Comparison of ENCODE assay signal across 8 cellular contexts in genomic region chr6:73695619-73696421, GRCh38. TPM values are rescaled to one million over a fixed set of nuclear protein-coding genes. Genes with fewer than 3 reads are reported as not detected.
DNase-seq lines count a peak whose midpoint lies in the region; ATAC-seq and FAIRE-seq lines count a peak whose summit lies in the region.

CD109 (plus strand) TSS chr6:73696203; CDS start chr6:73696216, 13 bp downstream.

- H3K27me3 Mint-ChIP-seq in activated T-cell treated with anti-CD3 and anti-CD28 coated beads, Interleukin-2, amount 50 U/mL, for 24 hours, result peaks cover 39% of the 10 kb centered on the region
- H3K27me3 Mint-ChIP-seq in natural killer cell treated with Interleukin-12 subunit alpha and Interleukin-12 subunit beta and Interleukin-15 and Interleukin-18, amount 100 ng/mL, for 72 hours, result peaks cover 13 to 17% of the 10 kb centered on the region in 2 donors
- H3K27me3 Mint-ChIP-seq in stimulated activated naive CD8-positive, alpha-beta T cell treated with anti-CD3 and anti-CD28 coated beads, Interleukin-15, Interleukin-2, amounts not matched to agents 100 ng/mL and 50 ng/mL, for 24 hours, result peaks cover 35% of the 10 kb centered on the region

- FAIRE-seq in A204.1 (lab: Jason Lieb, UNC), result peak; percentile 46

- H3K4me3 Mint-ChIP-seq in activated T-cell treated with anti-CD3 and anti-CD28 coated beads, Interleukin-2, amount 50 U/mL, for 24 hours, result peak within 1 kb of the TSS; percentile 87
- H3K4me3 Mint-ChIP-seq in natural killer cell treated with Interleukin-12 subunit alpha and Interleukin-12 subunit beta and Interleukin-15 and Interleukin-18, amount 100 ng/mL, for 72 hours, result peak within 1 kb of the TSS; percentile 87
- peak within 1 kb of the TSS; percentile 94 for H3K4me3 Mint-ChIP-seq in stimulated activated naive CD8-positive, alpha-beta T cell treated with anti-CD3 and anti-CD28 coated beads, Interleukin-15, Interleukin-2, amounts not matched to agents 100 ng/mL and 50 ng/mL, for 24 hours

- DNase-seq in NOMO-1 treated with dmso at 0.1 percent for 144 hours (lab: John Stamatoyannopoulos, UW; ENCODE audit: unreplicated experiment), result peak; percentile 69
- peak; percentile 84 for DNase-seq in activated T-cell treated with anti-CD3 and anti-CD28 coated beads, Interleukin-2, amount 50 U/mL, for 24 hours
- peak; percentile 80 for DNase-seq in fibroblast of gingiva (ENCODE audit: low read depth)
- peak; percentile 68 for DNase-seq in natural killer cell treated with Interleukin-12 subunit alpha and Interleukin-12 subunit beta and Interleukin-15 and Interleukin-18, amount 100 ng/mL, for 72 hours (ENCODE audit: low spot score)

- peaks cover 56% of the 10 kb centered on the region for H3K4me1 Mint-ChIP-seq in activated T-cell treated with anti-CD3 and anti-CD28 coated beads, Interleukin-2, amount 50 U/mL, for 24 hours (ENCODE audit: low read depth)
- peaks cover 20 to 29% of the 10 kb centered on the region in 2 donors for H3K4me1 Mint-ChIP-seq in natural killer cell treated with Interleukin-12 subunit alpha and Interleukin-12 subunit beta and Interleukin-15 and Interleukin-18, amount 100 ng/mL, for 72 hours (ENCODE audit: low read depth in 2 of 2)
- peaks cover 59% of the 10 kb centered on the region for H3K4me1 Mint-ChIP-seq in stimulated activated naive CD8-positive, alpha-beta T cell treated with anti-CD3 and anti-CD28 coated beads, Interleukin-15, Interleukin-2, amounts not matched to agents 100 ng/mL and 50 ng/mL, for 24 hours (ENCODE audit: low read depth)

- peak within 1 kb of the TSS; percentile 97 for H3K27ac Mint-ChIP-seq in activated T-cell treated with anti-CD3 and anti-CD28 coated beads, Interleukin-2, amount 50 U/mL, for 24 hours
- peak within 1 kb of the TSS; percentile 67 to 78 for H3K27ac Mint-ChIP-seq in natural killer cell treated with Interleukin-12 subunit alpha and Interleukin-12 subunit beta and Interleukin-15 and Interleukin-18, amount 100 ng/mL, for 72 hours
- peak within 1 kb of the TSS; percentile 96 for H3K27ac Mint-ChIP-seq in stimulated activated naive CD8-positive, alpha-beta T cell treated with anti-CD3 and anti-CD28 coated beads, Interleukin-15, Interleukin-2, amounts not matched to agents 100 ng/mL and 50 ng/mL, for 24 hours

- H3K36me3 Mint-ChIP-seq in activated T-cell treated with anti-CD3 and anti-CD28 coated beads, Interleukin-2, amount 50 U/mL, for 24 hours (ENCODE audit: low read depth), result peaks cover 36% of the 10 kb centered on the region
- no peaks in the 10 kb centered on the region for H3K36me3 Mint-ChIP-seq in natural killer cell treated with Interleukin-12 subunit alpha and Interleukin-12 subunit beta and Interleukin-15 and Interleukin-18, amount 100 ng/mL, for 72 hours
- peaks cover 30% of the 10 kb centered on the region for H3K36me3 Mint-ChIP-seq in stimulated activated naive CD8-positive, alpha-beta T cell treated with anti-CD3 and anti-CD28 coated beads, Interleukin-15, Interleukin-2, amounts not matched to agents 100 ng/mL and 50 ng/mL, for 24 hours (ENCODE audit: low read depth)

- peak; percentile 43 for ATAC-seq in GM18858 (IDR thresholded peaks at IDR 0.05; ENCODE audit: unreplicated experiment)
- peak; percentile 48 for ATAC-seq in HG03097 (IDR thresholded peaks at IDR 0.05; ENCODE audit: low FRiP score, unreplicated experiment)
- peak; percentile 77 to 78 for ATAC-seq in natural killer cell treated with Interleukin-12 subunit alpha and Interleukin-12 subunit beta and Interleukin-15 and Interleukin-18, amount 100 ng/mL, for 72 hours

- peaks cover 4% of the 10 kb centered on the region for H3K9me3 Mint-ChIP-seq in activated T-cell treated with anti-CD3 and anti-CD28 coated beads, Interleukin-2, amount 50 U/mL, for 24 hours
- no peaks in the 10 kb centered on the region for H3K9me3 Mint-ChIP-seq in natural killer cell treated with Interleukin-12 subunit alpha and Interleukin-12 subunit beta and Interleukin-15 and Interleukin-18, amount 100 ng/mL, for 72 hours
- no peaks in the 10 kb centered on the region for H3K9me3 Mint-ChIP-seq in stimulated activated naive CD8-positive, alpha-beta T cell treated with anti-CD3 and anti-CD28 coated beads, Interleukin-15, Interleukin-2, amounts not matched to agents 100 ng/mL and 50 ng/mL, for 24 hours

RNA-seq across cellular contexts. Expression of gene CD109, which starts in this region (rescaled TPM):
- 1 to 10 TPM in 1 of 2 donors, under 1 TPM in 1; 0.43 to 2.2 TPM for total RNA-seq in natural killer cell treated with Interleukin-12 subunit alpha and Interleukin-12 subunit beta and Interleukin-15 and Interleukin-18, amount 100 ng/mL, for 72 hours

Comparison
In these comparisons a context has a peak if more than half of its experiments do, and no peak if none do; other contexts are left out.
1. Peak in every context shown above with its lines: DNase-seq and ATAC-seq.